In genomic region chr1:15418811-15419515, GRCh38 we compare ENCODE assay signal across 13 cellular contexts. TPM values are rescaled to one million over a fixed set of nuclear protein-coding genes. Genes with fewer than 3 reads are reported as not detected.
DNase-seq lines count a peak whose midpoint lies in the region; ATAC-seq and TF ChIP-seq lines count a peak whose summit lies in the region.
"Had no signal": no experiment of that assay in that cellular context is flagged by ENCODE, and none has a peak within 500 bp of the region (broad histone marks: within the 10 kb centered on the region; RNA-seq: fewer than 3 reads in every experiment).

No MANE protein-coding gene starts in this region.

- peak overlapping the region; percentile 52 for H2AFZ ChIP-seq in IMR-90 (replicated peaks; ENCODE audit: low read length, poor library complexity)

- dilution Hi-C loops in IMR-90 (cut with HindIII; ENCODE audit: low sequenced_read_pairs, unreplicated experiment), result no loop called here

- POLR2A ChIA-PET in CD4-positive, alpha-beta memory T cell (lab: Charles Lee; ENCODE audit: partially characterized antibody), result interaction anchor here (6.2 kb wide), 1 partner anchor 12 kb away, joined by 38 read pairs; the partner anchor contains the start of gene EFHD2
- POLR2A ChIA-PET in IMR-90 (lab: Charles Lee; ENCODE audit: unreplicated experiment), result no interaction called here

- H3K4me3 Mint-ChIP-seq in CD4-positive, alpha-beta memory T cell, result peak overlapping the region in 2 of 8 donors; percentile 43 to 58
- no peak overlapping the region for H3K4me3 Mint-ChIP-seq in brain

- 68% methylated on average over 8 of the region's 18 CpGs; no CpG with 5 or more reads in 1 of the 2 experiments for WGBS in IMR-90 (ENCODE audit: extremely low coverage in 2 of 2, insufficient read length in 1 of 2), 2 experiments

- peak overlapping the region; percentile 19; the same call in 1 of the 2 replicates for H3K14ac ChIP-seq in IMR-90 (replicated peaks; ENCODE audit: low read depth, low read length)

- H4K5ac ChIP-seq in IMR-90 (ENCODE audit: low read depth, low read length), result no peak overlapping the region

- no peak for DNase-seq in CD4-positive, alpha-beta memory T cell
- DNase-seq in IMR-90, result no peak
- DNase-seq in effector CD4-positive, alpha-beta T cell, result no peak
- DNase-seq in HPDE6-E6E7 (ENCODE audit: extremely low spot score), result no peak
- DNase-seq: DMS153, MM.1S, retina had no signal

- H3K4me1 ChIP-seq in CD4-positive, alpha-beta memory T cell (ENCODE audit: insufficient read depth, low read length), result peaks cover 61% of the 10 kb centered on the region
- peaks cover 20% of the 10 kb centered on the region for H3K4me1 ChIP-seq in IMR-90 (ENCODE audit: control insufficient read depth, insufficient read depth, low read length)
- peaks cover 82% of the 10 kb centered on the region for H3K4me1 ChIP-seq in mucosa of stomach (ENCODE audit: control insufficient read depth, insufficient read depth, low read length)

- peak overlapping the region; percentile 37 for H3K27ac ChIP-seq in CD4-positive, alpha-beta memory T cell (ENCODE audit: low read depth, low read length)
- H3K27ac ChIP-seq in IMR-90 (ENCODE audit: insufficient read depth, low read length), result no peak overlapping the region
- H3K27ac ChIP-seq: cardiac muscle cell had no signal

- no peak overlapping the region for H3K23ac ChIP-seq in IMR-90 (ENCODE audit: low read depth, low read length)

- peaks cover 32 to 63% (median 50%) of the 10 kb centered on the region in 4 donors for H3K4me1 Mint-ChIP-seq in CD4-positive, alpha-beta memory T cell
- peaks cover 24% of the 10 kb centered on the region for H3K4me1 Mint-ChIP-seq in brain

- H3K36me3 Mint-ChIP-seq in CD4-positive, alpha-beta memory T cell, result peaks cover 13 to 41% of the 10 kb centered on the region in 2 donors
- H3K36me3 Mint-ChIP-seq in brain, result peaks cover 36% of the 10 kb centered on the region

- H4K91ac ChIP-seq in IMR-90 (ENCODE audit: insufficient read depth, low read depth, low read length), result no peak overlapping the region

- H3K9me3 ChIP-seq in CD4-positive, alpha-beta memory T cell (ENCODE audit: control insufficient read depth in 1 of 2, low read length in 2 of 2), result no peaks in the 10 kb centered on the region
- no peaks in the 10 kb centered on the region for H3K9me3 ChIP-seq in IMR-90 (ENCODE audit: control insufficient read depth, insufficient read depth, low read length)
- no peaks in the 10 kb centered on the region for H3K9me3 ChIP-seq in mucosa of stomach (ENCODE audit: control insufficient read depth, low read length)
- H3K9me3 ChIP-seq: upper lobe of left lung had no signal

- H3K27me3 Mint-ChIP-seq in CD4-positive, alpha-beta memory T cell, result no peaks in the 10 kb centered on the region
- no peaks in the 10 kb centered on the region for H3K27me3 Mint-ChIP-seq in brain
- H3K27me3 Mint-ChIP-seq: T-cell had no signal

- intact Hi-C loops in CD4-positive, alpha-beta memory T cell (cut with micrococcal nuclease), result no loop called here
- intact Hi-C loops in IMR-90 (cut with micrococcal nuclease), result no loop called here

- TF ChIP-seq POLR2A in IMR-90 (IDR thresholded peaks at IDR 0.05; ENCODE audit: low read depth, low read length), result no peak

- H3K4ac ChIP-seq in IMR-90 (ENCODE audit: low read depth, low read length), result peak overlapping the region; percentile 56

- no peak overlapping the region for H3K18ac ChIP-seq in IMR-90 (ENCODE audit: low read depth, low read length)

- TF ChIP-seq CTCF in IMR-90 (conservative IDR thresholded peaks at IDR 0.05; ENCODE audit: low read depth, low read length) (no peak), brain (conservative IDR thresholded peaks at IDR 0.05) (no peak)

- H3K27ac Mint-ChIP-seq in CD4-positive, alpha-beta memory T cell, result peak overlapping the region; percentile 18 to 97 (median 86)
- H3K27ac Mint-ChIP-seq in brain, result peak overlapping the region in 3 of 5 experiments; percentile 38 to 79 (median 45)

- peaks cover 22 to 85% of the 10 kb centered on the region in 2 experiments; a peak in 3 of 4 replicates for H3K79me1 ChIP-seq in IMR-90 (ENCODE audit: low read depth in 1 of 2, low read length in 2 of 2)

- no peak overlapping the region for H4K8ac ChIP-seq in IMR-90 (ENCODE audit: low read depth in 2 of 2, low read length in 2 of 2)

- peaks cover 32% of the 10 kb centered on the region for H4K20me1 ChIP-seq in IMR-90 (ENCODE audit: insufficient read depth, low read length)

- no peaks in the 10 kb centered on the region for H3K36me3 ChIP-seq in CD4-positive, alpha-beta memory T cell (ENCODE audit: insufficient read depth, low read length)
- H3K36me3 ChIP-seq in IMR-90 (ENCODE audit: control insufficient read depth, insufficient read depth, low read length) (peaks cover 8% of the 10 kb centered on the region; the same call in 1 of the 2 replicates), mucosa of stomach (ENCODE audit: control insufficient read depth, insufficient read depth, low read length) (peaks cover 5% of the 10 kb centered on the region)
- H3K36me3 ChIP-seq: cardiac muscle cell, upper lobe of left lung had no signal

- peak overlapping the region; percentile 57 for H2AK9ac ChIP-seq in IMR-90 (replicated peaks; ENCODE audit: low read depth, low read length, poor library complexity)

- H3K56ac ChIP-seq in IMR-90 (ENCODE audit: extremely low read depth, insufficient read depth, low read length), result no peak overlapping the region

- H2BK5ac ChIP-seq in IMR-90 (ENCODE audit: low read depth, low read length, poor library complexity, severe bottlenecking), result no peak overlapping the region

- H3K9ac ChIP-seq in IMR-90 (ENCODE audit: low read depth, low read length), result no peak overlapping the region
- H3K9ac ChIP-seq in mucosa of stomach (ENCODE audit: low read length), result peak overlapping the region; percentile 48

- in situ Hi-C loops in IMR-90 (cut with MboI; ENCODE audit: low sequenced_read_pairs), result no loop called here

- H2BK15ac ChIP-seq in IMR-90 (ENCODE audit: low read depth, low read length), result no peak overlapping the region

- H3K9me1 ChIP-seq in IMR-90 (ENCODE audit: insufficient read depth, low read length), result peaks cover 14% of the 10 kb centered on the region

- no peak overlapping the region for H2BK20ac ChIP-seq in IMR-90 (ENCODE audit: low read depth, low read length)

- peak overlapping the region; percentile 88 for H2AK5ac ChIP-seq in IMR-90 (ENCODE audit: low read depth, low read length)

- no peaks in the 10 kb centered on the region for H3K27me3 ChIP-seq in CD4-positive, alpha-beta memory T cell (ENCODE audit: insufficient read depth, low read length)
- H3K27me3 ChIP-seq in IMR-90 (ENCODE audit: control insufficient read depth, insufficient read depth, low read length), result no peaks in the 10 kb centered on the region
- no peaks in the 10 kb centered on the region for H3K27me3 ChIP-seq in mucosa of stomach (ENCODE audit: control insufficient read depth, insufficient read depth, low read length)
- H3K27me3 ChIP-seq: cardiac muscle cell, upper lobe of left lung had no signal

- ATAC-seq in IMR-90 (ENCODE audit: low read depth) (no peak), GM19035 (IDR thresholded peaks at IDR 0.05; ENCODE audit: unreplicated experiment) (no peak)
- ATAC-seq: T-cell had no signal

- CTCF ChIA-PET in CD4-positive, alpha-beta memory T cell (lab: Charles Lee; ENCODE audit: partially characterized antibody), result interaction anchor here (0.7 to 2.1 kb wide), 6 partner anchors 10 to 96 kb away, joined by 3 to 8 read pairs (median 4); no protein-coding TSS in a partner anchor
- CTCF ChIA-PET in IMR-90 (lab: Yijun Ruan, JAX), result interaction anchor here (0.5 kb wide), 1 partner anchor 951 kb away, joined by 6 read pairs; no protein-coding TSS in a partner anchor

- 0 out of 2 replicates have a peak overlapping the region, but pooled peaks have one; percentile 0 for H2BK120ac ChIP-seq in IMR-90 (ENCODE audit: low read depth, low read length)

- no TSS peak for BruUV-seq in IMR-90 (replicated peaks; lab: Mats Ljungman, UMichigan)

- TF ChIP-seq RAD21 in IMR-90 (IDR thresholded peaks at IDR 0.05; ENCODE audit: low read length), result no peak

- no peak overlapping the region for H3K4me3 ChIP-seq in CD4-positive, alpha-beta memory T cell (ENCODE audit: low read length in 2 of 2)
- H3K4me3 ChIP-seq in IMR-90 (ENCODE audit: insufficient read depth, low read depth, low read length), result no peak overlapping the region
- H3K4me3 ChIP-seq in mucosa of stomach (ENCODE audit: low read length), result no peak overlapping the region
- H3K4me3 ChIP-seq: cardiac muscle cell, upper lobe of left lung had no signal

- H3K9me3 Mint-ChIP-seq in CD4-positive, alpha-beta memory T cell, result no peaks in the 10 kb centered on the region
- H3K9me3 Mint-ChIP-seq in brain, result peaks cover 0 to 4% (median 0%) of the 10 kb centered on the region in 5 experiments
- H3K9me3 Mint-ChIP-seq: T-cell had no signal

- H3K4me2 ChIP-seq in IMR-90 (ENCODE audit: low read depth, low read length), result no peak overlapping the region

RNA-seq across cellular contexts. Expression of gene EFHD2, which starts 9.3 kb away (rescaled TPM):
- 10 to 100 TPM; 46.4 to 50.3 TPM for total RNA-seq in CD4-positive, alpha-beta memory T cell
- 10 to 100 TPM; 58.4 to 66.7 TPM for polyA plus RNA-seq in CD4-positive, alpha-beta memory T cell
- 22.6 and 23.1 TPM in 2 replicates for total RNA-seq in IMR-90 (2012; rRNA removed)
- polyA plus RNA-seq in IMR-90 (2012; rRNA removed) (58.9 and 72.7 TPM in 2 replicates), brain (ENCODE audit: insufficient read depth, low read depth, low replicate concordance) (109 TPM)
- polyA plus RNA-seq in IMR-90 (2012; cell fraction: cytosol; rRNA removed), result 59.0 and 96.1 TPM in 2 replicates
- 77.3 and 108 TPM in 2 replicates for polyA plus RNA-seq in IMR-90 (2012; cell fraction: nucleus; rRNA removed; ENCODE audit: low replicate concordance)

RNA-seq across cellular contexts. Expression of gene CTRC, which starts 19.3 kb away (rescaled TPM):
- total RNA-seq in CD4-positive, alpha-beta memory T cell, result under 1 TPM in 1 of 2 experiments, not detected in 1; 0.17 TPM
- polyA plus RNA-seq in CD4-positive, alpha-beta memory T cell, result not detected
- total RNA-seq in IMR-90 (2012; rRNA removed), result not detected in 2 replicates
- not detected in 2 replicates for polyA plus RNA-seq in IMR-90 (2012; rRNA removed)
- not detected in 2 replicates for polyA plus RNA-seq in IMR-90 (2012; cell fraction: cytosol; rRNA removed)
- polyA plus RNA-seq in IMR-90 (2012; cell fraction: nucleus; rRNA removed; ENCODE audit: low replicate concordance), result 0.86 and 1.7 TPM in 2 replicates
- polyA plus RNA-seq in brain (ENCODE audit: insufficient read depth, low read depth, low replicate concordance), result not detected
- total RNA-seq: cardiac muscle cell had no signal

RNA-seq across cellular contexts. Expression of gene CELA2A, which starts 37.6 kb away (rescaled TPM):
- not detected for total RNA-seq in CD4-positive, alpha-beta memory T cell
- polyA plus RNA-seq in CD4-positive, alpha-beta memory T cell, result not detected
- not detected in 2 replicates for total RNA-seq in IMR-90 (2012; rRNA removed)
- polyA plus RNA-seq in IMR-90 (2012; rRNA removed), result not detected in 2 replicates
- not detected in 2 replicates for polyA plus RNA-seq in IMR-90 (2012; cell fraction: cytosol; rRNA removed)
- polyA plus RNA-seq in IMR-90 (2012; cell fraction: nucleus; rRNA removed; ENCODE audit: low replicate concordance), result not detected in 2 replicates
- not detected for polyA plus RNA-seq in brain (ENCODE audit: insufficient read depth, low read depth, low replicate concordance)
- total RNA-seq: cardiac muscle cell had no signal

RNA-seq across cellular contexts. Expression of gene CELA2B, which starts 56.9 kb away (rescaled TPM):
- not detected for total RNA-seq in CD4-positive, alpha-beta memory T cell
- polyA plus RNA-seq in CD4-positive, alpha-beta memory T cell, result not detected
- total RNA-seq in IMR-90 (2012; rRNA removed), result not detected in 2 replicates
- polyA plus RNA-seq in IMR-90 (2012; rRNA removed) (not detected in 2 replicates), brain (ENCODE audit: insufficient read depth, low read depth, low replicate concordance) (not detected)
- 0.05 TPM in 1 of 2 replicates, not detected in the other for polyA plus RNA-seq in IMR-90 (2012; cell fraction: cytosol; rRNA removed)
- polyA plus RNA-seq in IMR-90 (2012; cell fraction: nucleus; rRNA removed; ENCODE audit: low replicate concordance), result not detected in 2 replicates
- total RNA-seq: cardiac muscle cell had no signal
